24 cellular contexts compared by ENCODE assay signal in genomic region chr7:48419401-48419800, GRCh38.
"Had no signal": no experiment of that assay in that cellular context is flagged by ENCODE, and none has a peak within 500 bp of the region (broad histone marks: within the 10 kb centered on the region; RNA-seq: fewer than 3 reads in every experiment).

No MANE protein-coding gene starts in this region.

- ATAC-seq: K562 had no signal

- H3K4me3 Mint-ChIP-seq: IgD-negative memory B cell had no signal

- H3K9ac ChIP-seq: KMS-11, SK-N-SH had no signal

- H3K27ac ChIP-seq: HL-60, KMS-11 had no signal

- H3K4me3 ChIP-seq: K562, MG63 had no signal

- H3K4me1 Mint-ChIP-seq: IgD-negative memory B cell had no signal

- H3K36me3 Mint-ChIP-seq: IgD-negative memory B cell had no signal

- DNase-seq: Kasumi-1, MG63, NCI-H1092, NCI-H1105 treated with DMSO at 0.1 percent for 48 hours, NCI-H1417 treated with DMSO at 0.1 percent for 48 hours, NCI-H146, NCI-H1694 treated with DMSO at 0.1 percent for 48 hours, NCI-H1930, NCI-H2081, NCI-H2107, NCI-H2227 treated with DMSO at 0.1 percent for 48 hours, NCI-H524, NCI-H526 treated with DMSO at 0.1 percent for 48 hours, NCI-H748 treated with DMSO at 0.1 percent for 48 hours, RPMI8226, SHP77, SK-N-SH, SW 1271 had no signal

- H3K4me2 ChIP-seq: KMS-11, SK-N-SH had no signal

- FAIRE-seq: HTR-8/SVneo, K562, RCC 7860 had no signal

- H3K9me3 ChIP-seq: MG63, SK-N-SH had no signal

- H3K36me3 ChIP-seq: MG63 had no signal

- H3K27me3 ChIP-seq: MG63 had no signal

- H3K27ac Mint-ChIP-seq: IgD-negative memory B cell had no signal
